15 cellular contexts compared by ENCODE assay signal in the genomic region with DNA sequence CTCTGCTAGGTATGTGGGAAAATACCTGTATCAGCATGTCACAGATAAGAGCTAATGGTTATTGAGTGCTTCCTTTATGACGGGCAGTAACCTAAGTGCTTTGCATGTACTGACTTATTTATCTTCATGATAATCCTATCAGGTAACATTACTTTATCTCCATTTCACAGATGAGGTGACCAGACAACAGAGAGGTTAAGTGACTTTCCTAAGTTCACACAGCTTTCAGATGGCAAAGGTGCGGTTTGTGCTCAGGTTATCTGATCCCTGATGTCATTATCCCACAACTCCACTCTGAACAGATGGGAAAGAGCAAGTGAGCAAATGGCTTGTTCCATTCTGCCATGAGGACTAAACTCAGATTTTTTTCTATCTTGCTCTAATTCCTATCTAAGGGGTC.
DNase-seq lines count a peak whose midpoint lies in the region; ATAC-seq, FAIRE-seq and TF ChIP-seq lines count a peak whose summit lies in the region.
"Had no signal": no experiment of that assay in that cellular context is flagged by ENCODE, and none has a peak within 500 bp of the region (broad histone marks: within the 10 kb centered on the region; RNA-seq: fewer than 3 reads in every experiment).

No MANE protein-coding gene starts in this region.

- no peaks in the 10 kb centered on the region for H3K79me2 ChIP-seq in K562 (ENCODE audit: control insufficient read depth, insufficient read depth, low read length)

- no peak for TF ChIP-seq EP300 in K562 (IDR thresholded peaks at IDR 0.05; ENCODE audit: low read length)

- no peak for TF ChIP-seq POLR2A in K562 (conservative IDR thresholded peaks at IDR 0.05)

- H3K4me3 Mint-ChIP-seq in chondrocyte (ENCODE audit: unreplicated experiment): no peak overlapping the region
- H3K4me3 Mint-ChIP-seq: B cell; CD4-positive, alpha-beta T cell had no signal

- H3K36me3 ChIP-seq in K562 (ENCODE audit: control insufficient read depth, insufficient read depth, low read length): no peaks in the 10 kb centered on the region
- no peaks in the 10 kb centered on the region for H3K36me3 ChIP-seq in lung (ENCODE audit: control insufficient read depth in 2 of 2, insufficient read depth in 2 of 2, low read length in 2 of 2)

- no peaks in the 10 kb centered on the region for H4K20me1 ChIP-seq in K562 (replicated peaks; ENCODE audit: control insufficient read depth, insufficient read depth, low read length)

- no peak overlapping the region for H3K27ac Mint-ChIP-seq in chondrocyte (ENCODE audit: unreplicated experiment)
- H3K27ac Mint-ChIP-seq: B cell; CD4-positive, alpha-beta T cell had no signal

- DNase-seq in NCI-H82 (lab: John Stamatoyannopoulos, UW) (peak; percentile 2), NCI-H82 treated with DMSO at 0.1 percent for 48 hours (lab: John Stamatoyannopoulos, UW; ENCODE audit: unreplicated experiment) (no peak), K562 (ENCODE audit: extremely low read depth in 1 of 4, low spot score in 3 of 4) (no peak), lung (ENCODE audit: low spot score) (peak; percentile 7), left cardiac atrium (no peak), chondrocyte (ENCODE audit: low spot score) (no peak)
- DNase-seq: C1 segment of cervical spinal cord; CD4-positive, alpha-beta T cell; DND-41; GDM1 had no signal

- no peaks in the 10 kb centered on the region for H3K9me1 ChIP-seq in K562 (ENCODE audit: control insufficient read depth, insufficient read depth, low read length)

- no peaks in the 10 kb centered on the region for H3K4me1 Mint-ChIP-seq in chondrocyte (ENCODE audit: low read depth)
- H3K4me1 Mint-ChIP-seq: B cell had no signal

- no peaks in the 10 kb centered on the region for H3K4me1 ChIP-seq in K562 (replicated peaks in 1 of 2; ENCODE audit: control insufficient read depth in 2 of 2, insufficient read depth in 2 of 2, low read length in 2 of 2)
- no peaks in the 10 kb centered on the region for H3K4me1 ChIP-seq in lung (ENCODE audit: control insufficient read depth in 2 of 2, insufficient read depth in 2 of 2, low read length in 2 of 2)

- no peak for TF ChIP-seq RAD21 in K562 (CRISPR knock-in tag; conservative IDR thresholded peaks at IDR 0.05 in 1 of 2, IDR thresholded peaks at IDR 0.05 in 1 of 2)

- CTCF ChIA-PET in K562 (lab: Yijun Ruan, JAX; ENCODE audit: low intra/inter-chr PET ratio): no interaction called here

- H3K27me3 Mint-ChIP-seq in chondrocyte (ENCODE audit: low read depth): peaks cover 36% of the 10 kb centered on the region

- no TSS peak for BruUV-seq in K562 (replicated peaks; lab: Mats Ljungman, UMichigan)

- H3K4me3 ChIP-seq in K562: no peak overlapping the region
- no peak overlapping the region for H3K4me3 ChIP-seq in lung

- no peak for FAIRE-seq in K562 (lab: Jason Lieb, UNC)
- FAIRE-seq: GM12892, H54 had no signal

- H3K27me3 ChIP-seq in K562 (ENCODE audit: control insufficient read depth in 2 of 2, insufficient read depth in 2 of 2, low read length in 2 of 2) (no peaks in the 10 kb centered on the region; a peak in 1 of 5 replicates), lung (ENCODE audit: control insufficient read depth, insufficient read depth) (no peaks in the 10 kb centered on the region)

- ATAC-seq in K562 (no peak), lung (ENCODE audit: insufficient read depth, low FRiP score) (no peak), left cardiac atrium (no peak), GM21528 (IDR thresholded peaks at IDR 0.05; ENCODE audit: low FRiP score, unreplicated experiment) (no peak)
- ATAC-seq: HCT116 had no signal

- no peak for TF ChIP-seq CTCF in K562 (IDR thresholded peaks at IDR 0.05 in 2 of 3, conservative IDR thresholded peaks at IDR 0.05 in 1 of 3; ENCODE audit: insufficient read depth in 2 of 3, low read depth in 1 of 3, low read length in 3 of 3)
- no peak for TF ChIP-seq CTCF in lung (IDR thresholded peaks at IDR 0.05; ENCODE audit: control extremely low read depth, extremely low read depth)
- TF ChIP-seq CTCF in chondrocyte (IDR thresholded peaks at IDR 0.05): no peak

- POLR2A ChIA-PET in K562 (lab: Yijun Ruan, JAX): interaction anchor here (0.6 to 1.2 kb wide), 3 partner anchors 9 to 397 kb away, joined by 3 read pairs; no protein-coding TSS in a partner anchor

- 4% methylated on average over 2 of the region's 2 CpGs for WGBS in K562 (ENCODE audit: insufficient coverage, low coverage, missing lambda C conversion rate)
- 27 to 36% methylated on average over 2 of the region's 2 CpGs for WGBS in lung, 2 donors

- H3K27ac ChIP-seq in K562 (ENCODE audit: extremely low read depth, low read depth, low read length): no peak overlapping the region
- no peak overlapping the region for H3K27ac ChIP-seq in lung (ENCODE audit: low read depth in 1 of 2, low read length in 1 of 2)

- H3K9me3 ChIP-seq in K562 (replicated peaks; ENCODE audit: control insufficient read depth, insufficient read depth, low read depth, low read length) (no peaks in the 10 kb centered on the region), lung (ENCODE audit: control insufficient read depth in 2 of 2, insufficient read depth in 1 of 2, low read length in 1 of 2) (peaks cover 0 to 2% of the 10 kb centered on the region in 2 donors)

- H2AFZ ChIP-seq in K562 (ENCODE audit: low read depth, low read length): no peak overlapping the region

- no peak overlapping the region for H3K9ac ChIP-seq in K562 (ENCODE audit: insufficient read depth in 1 of 2, low read depth in 2 of 2, low read length in 2 of 2)

- H3K9me3 Mint-ChIP-seq in chondrocyte (ENCODE audit: low read depth): no peaks in the 10 kb centered on the region
- H3K9me3 Mint-ChIP-seq: CD4-positive, alpha-beta T cell had no signal

- intact Hi-C loops in K562 (cut with micrococcal nuclease) (no loop called here), left cardiac atrium (cut with DNase I) (no loop called here)

- H3K36me3 Mint-ChIP-seq in chondrocyte (ENCODE audit: low read depth): peaks cover 5% of the 10 kb centered on the region

- in situ Hi-C loops in K562 (cut with MboI): no loop called here

- no peak overlapping the region for H3K4me2 ChIP-seq in K562 (ENCODE audit: insufficient read depth, low read length)

TF ChIP-seq in K562, 482 proteins besides CTCF, POLR2A, EP300 and RAD21:
- TF ChIP-seq EWSR1 (IDR thresholded peaks at IDR 0.05; ENCODE audit: borderline replicate concordance, low read depth, partially characterized antibody) (no peak), RBM25 (IDR thresholded peaks at IDR 0.05; ENCODE audit: low read depth, low read length, severe bottlenecking) (peak; percentile 62), FOSL1 (tag; conservative IDR thresholded peaks at IDR 0.05) (no peak), TRIM24 (IDR thresholded peaks at IDR 0.05) (no peak), ZFP36 (IDR thresholded peaks at IDR 0.05; ENCODE audit: low read depth, low read length, partially characterized antibody) (peak; percentile 25), BRF1 (IDR thresholded peaks at IDR 0.05; ENCODE audit: borderline replicate concordance, extremely low read depth, insufficient read length) (no peak), HNRNPUL1 (IDR thresholded peaks at IDR 0.05; ENCODE audit: low read length) (no peak)

Comparison
In these comparisons a context has a peak if more than half of its experiments do, and no peak if none do; other contexts are left out.
1. DNase-seq: peak in NCI-H82 (single experiment) and lung (single experiment); none in NCI-H82 treated with DMSO at 0.1 percent for 48 hours (single experiment), K562 (0 of 4), left cardiac atrium (single experiment) and chondrocyte (single experiment).